8 cellular contexts compared by ENCODE assay signal in genomic region chr2:171893196-171893823, GRCh38. TPM values are rescaled to one million over a fixed set of nuclear protein-coding genes. Genes with fewer than 3 reads are reported as not detected.
DNase-seq lines count a peak whose midpoint lies in the region; ATAC-seq and TF ChIP-seq lines count a peak whose summit lies in the region.

No MANE protein-coding gene starts in this region.

- H3K36me3 ChIP-seq in effector memory CD4-positive, alpha-beta T cell (ENCODE audit: control insufficient read depth, insufficient read depth, low read length), result no peaks in the 10 kb centered on the region

- H3K9me3 Mint-ChIP-seq in natural killer cell, result no peaks in the 10 kb centered on the region

- no peaks in the 10 kb centered on the region for H3K36me3 Mint-ChIP-seq in natural killer cell

- H3K27ac Mint-ChIP-seq in natural killer cell, result peak overlapping the region; percentile 41 to 92

- peaks cover 0 to 3% of the 10 kb centered on the region in 2 donors for H3K27me3 Mint-ChIP-seq in natural killer cell (ENCODE audit: low read depth in 2 of 2)

- H3K4me1 ChIP-seq in effector memory CD4-positive, alpha-beta T cell (ENCODE audit: control insufficient read depth, insufficient read depth, low read length, poor library complexity, severe bottlenecking), result peaks cover 5% of the 10 kb centered on the region

- peak overlapping the region; percentile 98 for H3K4me3 Mint-ChIP-seq in natural killer cell

- no peak for TF ChIP-seq CTCF in natural killer cell (IDR thresholded peaks at IDR 0.05)

- peak overlapping the region; percentile 99 for H3K4me3 ChIP-seq in effector memory CD4-positive, alpha-beta T cell (ENCODE audit: insufficient read depth, low read depth, low read length, poor library complexity, severe bottlenecking)

- no peaks in the 10 kb centered on the region for H3K27me3 ChIP-seq in effector memory CD4-positive, alpha-beta T cell (replicated peaks; ENCODE audit: control insufficient read depth, insufficient read depth, low read length, poor library complexity, severe bottlenecking)

- ATAC-seq in natural killer cell (no peak), GM18519 (IDR thresholded peaks at IDR 0.05; ENCODE audit: low FRiP score, unreplicated experiment) (no peak)

- H3K9me3 ChIP-seq in effector memory CD4-positive, alpha-beta T cell (ENCODE audit: control insufficient read depth, low read length), result no peaks in the 10 kb centered on the region

- peaks cover 35 to 37% of the 10 kb centered on the region in 2 donors for H3K4me1 Mint-ChIP-seq in natural killer cell

- DNase-seq in DMS53 (lab: John Stamatoyannopoulos, UW), result peak; percentile 39
- DNase-seq in DMS53 treated with DMSO at 0.1 percent for 48 hours (lab: John Stamatoyannopoulos, UW; ENCODE audit: unreplicated experiment), result no peak
- peak; percentile 58 to 71 for DNase-seq in NOMO-1 (lab: John Stamatoyannopoulos, UW; ENCODE audit: unreplicated experiment in 2 of 2)
- DNase-seq in effector memory CD4-positive, alpha-beta T cell, result no peak
- DNase-seq in natural killer cell, result no peak
- DNase-seq in NCI-H510A (lab: John Stamatoyannopoulos, UW), result no peak
- no peak for DNase-seq in stimulated activated CD4-positive, alpha-beta T cell treated with anti-CD3 and anti-CD28 coated beads, Interleukin-2, amount 100 ng/mL, for 48 hours

- H3K27ac ChIP-seq in effector memory CD4-positive, alpha-beta T cell (ENCODE audit: insufficient read depth, low read length, poor library complexity, severe bottlenecking), result peak overlapping the region; percentile 73

- intact Hi-C loops in natural killer cell (cut with micrococcal nuclease), result loop anchor here (2.0 kb wide), 1 partner anchor 207 kb away; no protein-coding TSS in a partner anchor

RNA-seq across cellular contexts. Expression of gene SLC25A12, which starts 0.7 kb away (rescaled TPM):
- 10 to 100 TPM; 18.7 to 21.7 (median 19.0) TPM for total RNA-seq in natural killer cell

RNA-seq across cellular contexts. Expression of gene HAT1, which starts 29.0 kb away (rescaled TPM):
- total RNA-seq in natural killer cell, result 10 to 100 TPM; 29.7 to 32.7 (median 32.2) TPM

Comparison
In these comparisons a context has a peak if more than half of its experiments do, and no peak if none do; other contexts are left out.
1. DNase-seq: peak in DMS53 (single experiment) and NOMO-1 (2 of 2); none in DMS53 treated with DMSO at 0.1 percent for 48 hours (single experiment), effector memory CD4-positive, alpha-beta T cell (0 of 3), natural killer cell (single experiment), NCI-H510A (single experiment) and stimulated activated CD4-positive, alpha-beta T cell treated with anti-CD3 and anti-CD28 coated beads, Interleukin-2, amount 100 ng/mL, for 48 hours (0 of 2).